In genomic region chr6:159572344-159573120, GRCh38 we compare ENCODE assay signal across 14 cellular contexts.
DNase-seq lines count a peak whose midpoint lies in the region; ATAC-seq and TF ChIP-seq lines count a peak whose summit lies in the region.
"Had no signal": no experiment of that assay in that cellular context is flagged by ENCODE, and none has a peak within 500 bp of the region (broad histone marks: within the 10 kb centered on the region; RNA-seq: fewer than 3 reads in every experiment).

No MANE protein-coding gene starts in this region.

- no peak for TF ChIP-seq CTCF in left ventricle myocardium inferior (IDR thresholded peaks at IDR 0.05; ENCODE audit: borderline replicate concordance)

- H3K4me1 ChIP-seq in left ventricle myocardium inferior (no peaks in the 10 kb centered on the region), aorta (ENCODE audit: control insufficient read depth in 1 of 2, insufficient read depth in 2 of 2, low read length in 2 of 2) (no peaks in the 10 kb centered on the region)
- H3K4me1 ChIP-seq: BLaER1 had no signal

- intact Hi-C loops in Right ventricle myocardium superior (cut with DNase I): no loop called here
- intact Hi-C loops in left ventricle myocardium inferior (cut with micrococcal nuclease): no loop called here
- intact Hi-C loops in posterior vena cava (cut with DNase I): no loop called here
- intact Hi-C loops in aorta (cut with DNase I): no loop called here

- WGBS in aorta, 2 donors: 9 to 13% methylated on average over 14 of the region's 14 CpGs

- no peaks in the 10 kb centered on the region for H3K27me3 ChIP-seq in left ventricle myocardium inferior (ENCODE audit: low read depth)
- no peaks in the 10 kb centered on the region for H3K27me3 ChIP-seq in aorta (ENCODE audit: control insufficient read depth in 1 of 2, insufficient read depth in 2 of 2, low read length in 1 of 2)
- H3K27me3 ChIP-seq: BLaER1 had no signal

- H3K36me3 ChIP-seq in left ventricle myocardium inferior (no peaks in the 10 kb centered on the region), aorta (ENCODE audit: control insufficient read depth in 1 of 2, insufficient read depth in 2 of 2, low read length in 1 of 2) (no peaks in the 10 kb centered on the region)
- H3K36me3 ChIP-seq: BLaER1 had no signal

- H3K4me3 ChIP-seq in left ventricle myocardium inferior: no peak overlapping the region
- no peak overlapping the region for H3K4me3 ChIP-seq in aorta (ENCODE audit: low read length in 2 of 2)
- H3K4me3 ChIP-seq: BLaER1, GM12878 had no signal

- H3K9me3 ChIP-seq in left ventricle myocardium inferior (replicated peaks) (peaks cover 15% of the 10 kb centered on the region), aorta (ENCODE audit: control insufficient read depth, low read length) (no peaks in the 10 kb centered on the region)

- DNase-seq in Right ventricle myocardium superior (no peak), left ventricle myocardium inferior (no peak), astrocyte of the hippocampus (ENCODE audit: low read depth, low spot score) (peak; percentile 6), posterior vena cava (ENCODE audit: low spot score) (peak; percentile 45), aorta (peak in 1 of 2 donors; percentile 55), cerebellum (ENCODE audit: low spot score) (no peak), NAMALWA (ENCODE audit: low spot score) (no peak)
- DNase-seq: 8988T, AML-193, GOT3, H9 had no signal

- ATAC-seq in Right ventricle myocardium superior (ENCODE audit: poor library complexity) (peak; percentile 15), aorta (ENCODE audit: low FRiP score) (peak; percentile 30), HG02970 (IDR thresholded peaks at IDR 0.05; ENCODE audit: low FRiP score, unreplicated experiment) (no peak)
- ATAC-seq: GM12878 had no signal

- no peak overlapping the region for H3K27ac ChIP-seq in left ventricle myocardium inferior (replicated peaks)
- H3K27ac ChIP-seq in aorta (ENCODE audit: low read depth in 1 of 2, low read length in 2 of 2): peak overlapping the region; percentile 3 to 16
- H3K27ac ChIP-seq: BLaER1 had no signal

Comparison
In these comparisons a context has a peak if more than half of its experiments do, and no peak if none do; other contexts are left out.
1. DNase-seq: peak in astrocyte of the hippocampus (single experiment) and posterior vena cava (single experiment); none in Right ventricle myocardium superior (single experiment), left ventricle myocardium inferior (single experiment), cerebellum (single experiment) and NAMALWA (single experiment).